In genomic region chr4:94621491-94622080, GRCh38 we compare ENCODE assay signal across 8 cellular contexts.
DNase-seq lines count a peak whose midpoint lies in the region; ATAC-seq and TF ChIP-seq lines count a peak whose summit lies in the region.

No MANE protein-coding gene starts in this region.

- ATAC-seq in HG02852 (IDR thresholded peaks at IDR 0.05; ENCODE audit: unreplicated experiment) = no peak

- WGBS in hepatocyte (ENCODE audit: low lambda C conversion rate, missing lambda C conversion rate) = 31% methylated on average over 6 of the region's 6 CpGs

- no peaks in the 10 kb centered on the region for H3K9me2 ChIP-seq in hepatocyte (replicated peaks; ENCODE audit: insufficient read depth)

- no peaks in the 10 kb centered on the region for H3K4me1 ChIP-seq in hepatocyte (ENCODE audit: insufficient read depth)
- H3K4me1 ChIP-seq in tibial artery = peaks cover 0 to 36% (median 12%) of the 10 kb centered on the region in 4 donors

- H3K36me3 ChIP-seq in WERI-Rb-1 (no peaks in the 10 kb centered on the region), hepatocyte (replicated peaks; ENCODE audit: insufficient read depth, low read depth) (no peaks in the 10 kb centered on the region), tibial artery (peaks cover 26 to 35% (median 34%) of the 10 kb centered on the region in 3 donors)

- TF ChIP-seq CTCF in WERI-Rb-1 (IDR thresholded peaks at IDR 0.05; ENCODE audit: low read depth, low read length) (peak; percentile 52; the same call in 1 of the 2 replicates), hepatocyte (IDR thresholded peaks at IDR 0.05; ENCODE audit: poor library complexity) (peak; percentile 83), tibial artery (IDR thresholded peaks at IDR 0.05) (peak; percentile 73 to 80)

- H3K27ac ChIP-seq in WERI-Rb-1 (no peak overlapping the region), hepatocyte (no peak overlapping the region), tibial artery (peak overlapping the region in 1 of 2 donors; percentile 34)

- H3K9me3 ChIP-seq in WERI-Rb-1 (ENCODE audit: severe bottlenecking) (no peaks in the 10 kb centered on the region), hepatocyte (ENCODE audit: low read depth) (no peaks in the 10 kb centered on the region), tibial artery (no peaks in the 10 kb centered on the region)

- DNase-seq in NCI-H446 (lab: John Stamatoyannopoulos, UW) (peak; percentile 14 to 42), NCI-H446 treated with DMSO at 0.1 percent for 48 hours (lab: John Stamatoyannopoulos, UW) (no peak), GM19240 (ENCODE audit: insufficient read length, low spot score) (peak; percentile 6), WERI-Rb-1 (peak; percentile 19), hepatocyte (ENCODE audit: low spot score) (peak; percentile 69), tibial artery (no peak)
- peak; percentile 37 for DNase-seq in Jurkat, Clone E6-1 (ENCODE audit: low read depth, low spot score)

- H3K4me2 ChIP-seq in hepatocyte = no peak overlapping the region

- H3K27me3 ChIP-seq in WERI-Rb-1 (ENCODE audit: insufficient read depth, low read depth, severe bottlenecking) (no peaks in the 10 kb centered on the region), hepatocyte (no peaks in the 10 kb centered on the region), tibial artery (no peaks in the 10 kb centered on the region)

- H2AFZ ChIP-seq in hepatocyte = no peak overlapping the region

- H3K79me2 ChIP-seq in hepatocyte = no peaks in the 10 kb centered on the region

- no peak overlapping the region for H3K4me3 ChIP-seq in Jurkat, Clone E6-1 (ENCODE audit: low read length)
- no peak overlapping the region for H3K4me3 ChIP-seq in WERI-Rb-1 (ENCODE audit: low read depth, low read length)
- H3K4me3 ChIP-seq in hepatocyte = no peak overlapping the region
- no peak overlapping the region for H3K4me3 ChIP-seq in tibial artery

- H4K20me1 ChIP-seq in hepatocyte (ENCODE audit: insufficient read depth, poor library complexity, severe bottlenecking) = no peaks in the 10 kb centered on the region

- intact Hi-C loops in tibial artery (cut with DNase I; ENCODE audit: low total_unique reads) = no loop called here

Comparison
In these comparisons a context has a peak if more than half of its experiments do, and no peak if none do; other contexts are left out.
1. DNase-seq: peak in NCI-H446 (2 of 2), GM19240 (single experiment), Jurkat, Clone E6-1 (single experiment), WERI-Rb-1 (single experiment) and hepatocyte (single experiment); none in NCI-H446 treated with DMSO at 0.1 percent for 48 hours (single experiment) and tibial artery (0 of 2).
2. Peak in every context shown above with its lines, with median percentiles within 50 percentile points of each other: CTCF ChIP-seq.